ENCODE assay signal across 8 cellular contexts in the genomic region with DNA sequence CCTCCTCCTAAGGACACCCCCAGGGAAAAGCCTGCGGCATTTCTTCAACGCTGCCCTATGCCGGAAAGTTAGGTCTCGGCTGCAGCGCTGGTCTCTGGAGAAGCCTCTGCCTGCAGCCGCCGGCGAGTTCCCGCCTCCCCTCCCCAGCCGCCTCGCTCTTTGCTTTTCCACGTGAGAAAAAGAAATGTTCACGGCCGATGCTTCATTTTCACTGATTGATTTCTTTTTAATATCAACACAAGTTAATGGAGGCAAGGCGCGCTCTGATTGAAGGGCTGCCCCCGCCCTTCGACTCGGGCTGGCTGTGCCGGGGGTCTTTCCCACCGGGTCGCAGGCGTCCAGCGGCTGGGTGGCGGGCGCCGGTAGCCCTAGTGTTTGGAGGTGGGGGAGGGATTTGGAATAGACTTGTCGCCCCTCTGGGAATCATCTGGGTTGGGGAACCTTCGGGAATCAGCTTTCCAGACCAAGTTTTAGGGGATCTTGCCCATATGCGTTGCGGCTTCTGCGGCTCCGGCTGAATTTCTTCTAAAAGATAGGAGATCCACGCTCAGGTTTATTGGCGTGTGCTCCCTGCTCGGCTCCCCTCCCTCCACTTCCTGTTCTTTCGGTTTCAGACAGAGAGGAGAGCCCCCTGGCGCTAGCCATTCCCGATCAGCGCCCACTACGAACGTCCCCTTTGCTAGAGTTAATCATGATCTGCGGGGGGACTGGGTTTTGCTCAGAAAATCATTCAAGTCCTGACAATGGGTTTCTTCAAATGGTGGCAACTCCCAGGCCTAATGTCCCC. TPM values are rescaled to one million over a fixed set of nuclear protein-coding genes. Genes with fewer than 3 reads are reported as not detected.
A peak's percentile ranks its signal among the peaks of the same experiment; 100 is the strongest.
DNase-seq lines count a peak whose midpoint lies in the region; ATAC-seq and TF ChIP-seq lines count a peak whose summit lies in the region.

No MANE protein-coding gene starts in this region.

- H4K20me1 ChIP-seq in BLaER1, result no peaks in the 10 kb centered on the region
- peaks cover 8% of the 10 kb centered on the region for H4K20me1 ChIP-seq in neural progenitor cell (ENCODE audit: low read depth)

- no peaks in the 10 kb centered on the region for H3K9me3 Mint-ChIP-seq in neural progenitor cell

- peaks cover 77% of the 10 kb centered on the region for H3K79me2 ChIP-seq in neural progenitor cell (ENCODE audit: low read depth)

- H3K4me2 ChIP-seq in BLaER1 (peak overlapping the region; percentile 93), neural progenitor cell (peak overlapping the region; percentile 94)

- peak overlapping the region; percentile 91 for H3K4me3 Mint-ChIP-seq in neural progenitor cell

- DNase-seq in OCI-M1 (lab: John Stamatoyannopoulos, UW) (peak; percentile 11), epithelial cell of esophagus (ENCODE audit: low read depth) (no peak), neural progenitor cell (ENCODE audit: low spot score) (peak; percentile 59), NCI-H510A treated with DMSO at 0.1 percent for 48 hours (lab: John Stamatoyannopoulos, UW) (no peak), epidermal melanocyte (ENCODE audit: insufficient read length, low spot score) (no peak)

- H3K36me3 Mint-ChIP-seq in neural progenitor cell, result peaks cover 4% of the 10 kb centered on the region

- TF ChIP-seq CTCF in epithelial cell of esophagus (IDR thresholded peaks at IDR 0.05; ENCODE audit: insufficient read depth, low read depth, low read length, missing control alignments), result no peak
- peak; percentile 42 for TF ChIP-seq CTCF in neural progenitor cell (IDR thresholded peaks at IDR 0.05)

- H3K9ac ChIP-seq in BLaER1 (peak overlapping the region; percentile 69), neural progenitor cell (no peak overlapping the region)

- H3K4me1 ChIP-seq in BLaER1 (peaks cover 60% of the 10 kb centered on the region), neural progenitor cell (peaks cover 38% of the 10 kb centered on the region)

- H3F3A ChIP-seq in neural progenitor cell (ENCODE audit: low read depth), result peaks cover 22% of the 10 kb centered on the region

- H3K27me3 Mint-ChIP-seq in neural progenitor cell (ENCODE audit: insufficient read depth, low read depth), result peaks cover 66% of the 10 kb centered on the region

- H3K4me3 ChIP-seq in BLaER1 (peak overlapping the region; percentile 71), epithelial cell of esophagus (ENCODE audit: low read length) (peak overlapping the region; percentile 61), neural progenitor cell (peak overlapping the region; percentile 65)

- no peaks in the 10 kb centered on the region for H3K36me3 ChIP-seq in BLaER1
- H3K36me3 ChIP-seq in neural progenitor cell, result no peaks in the 10 kb centered on the region

- H3K9me3 ChIP-seq in BLaER1 (no peaks in the 10 kb centered on the region), neural progenitor cell (ENCODE audit: low read depth) (no peaks in the 10 kb centered on the region)

- H2AFZ ChIP-seq in neural progenitor cell (replicated peaks), result peak overlapping the region; percentile 51

- peaks cover 60% of the 10 kb centered on the region for H3K4me1 Mint-ChIP-seq in neural progenitor cell

- ATAC-seq in GM19467 (IDR thresholded peaks at IDR 0.05; ENCODE audit: unreplicated experiment), result no peak
- ATAC-seq in HG02798 (IDR thresholded peaks at IDR 0.05; ENCODE audit: poor library complexity, unreplicated experiment), result no peak

- H3K27ac Mint-ChIP-seq in neural progenitor cell, result peak overlapping the region; percentile 42

- H3K27me3 ChIP-seq in BLaER1, result peaks cover 55% of the 10 kb centered on the region
- H3K27me3 ChIP-seq in neural progenitor cell, result peaks cover 53% of the 10 kb centered on the region

- H3K27ac ChIP-seq in BLaER1, result no peak overlapping the region; the same call in 1 of the 2 replicates
- no peak overlapping the region for H3K27ac ChIP-seq in neural progenitor cell

RNA-seq across cellular contexts. Expression of a gene that starts 4.1 kb away (rescaled TPM):
- 27.8 and 32.0 TPM in 2 replicates for total RNA-seq in neural progenitor cell (ENCODE audit: low replicate concordance)

Comparison
In these comparisons a context has a peak if more than half of its experiments do, and no peak if none do; other contexts are left out.
1. DNase-seq: peak in OCI-M1 (single experiment) and neural progenitor cell (single experiment); none in epithelial cell of esophagus (single experiment), NCI-H510A treated with DMSO at 0.1 percent for 48 hours (single experiment) and epidermal melanocyte (single experiment).
2. Peak in every context shown above with its lines, with median percentiles within 50 percentile points of each other: H3K4me3 ChIP-seq.